Comparison of ENCODE assay signal across 19 cellular contexts in the genomic region with DNA sequence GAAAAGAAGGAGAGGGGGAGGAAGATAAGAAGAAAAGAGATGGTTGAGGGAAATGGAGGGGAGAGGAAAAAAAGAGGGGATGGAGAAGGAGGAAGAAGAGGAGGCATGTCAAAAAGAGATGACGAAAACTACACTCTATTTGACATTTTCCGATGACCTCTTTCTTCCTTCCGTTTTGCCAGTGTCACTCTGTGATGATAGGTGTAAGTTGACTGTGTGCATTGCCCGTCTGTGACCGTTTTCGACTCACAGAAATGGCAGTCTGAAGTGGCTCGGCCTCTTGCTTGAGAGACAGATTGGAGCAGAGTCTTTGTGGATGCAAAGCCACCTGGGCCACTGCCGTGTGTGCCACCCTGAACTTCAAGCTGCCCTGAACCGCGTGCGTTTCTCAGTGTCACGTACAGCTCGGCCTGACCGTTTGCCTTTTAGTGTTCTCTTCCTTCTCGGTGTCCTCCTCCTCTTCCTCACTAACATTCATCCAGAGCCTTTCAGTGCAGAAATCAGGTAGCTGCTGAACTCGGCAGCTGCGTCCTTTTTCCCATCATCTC. TPM values are rescaled to one million over a fixed set of nuclear protein-coding genes. Genes with fewer than 3 reads are reported as not detected.
A peak's percentile ranks its signal among the peaks of the same experiment; 100 is the strongest.
DNase-seq lines count a peak whose midpoint lies in the region; ATAC-seq lines count a peak whose summit lies in the region.
"Had no signal": no experiment of that assay in that cellular context is flagged by ENCODE, and none has a peak within 500 bp of the region (broad histone marks: within the 10 kb centered on the region; RNA-seq: fewer than 3 reads in every experiment).

No MANE protein-coding gene starts in this region.

- H3K27ac ChIP-seq in CD8-positive, alpha-beta memory T cell (ENCODE audit: low read depth, low read length) = no peak overlapping the region
- H3K27ac ChIP-seq: adrenal gland, psoas muscle had no signal

- H3K9me3 Mint-ChIP-seq in activated T-cell treated with anti-CD3 and anti-CD28 coated beads, Interleukin-2, amount 50 U/mL, for 24 hours = no peaks in the 10 kb centered on the region
- H3K9me3 Mint-ChIP-seq in activated T-cell treated with anti-CD3 and anti-CD28 coated beads, Interleukin-2, amount 50 U/mL, for 4 hours = no peaks in the 10 kb centered on the region
- no peaks in the 10 kb centered on the region for H3K9me3 Mint-ChIP-seq in CD8-positive, alpha-beta memory T cell
- no peaks in the 10 kb centered on the region for H3K9me3 Mint-ChIP-seq in activated naive CD8-positive, alpha-beta T cell treated with anti-CD3 and anti-CD28 coated beads, Interleukin-2, amount 50 U/mL, for 24 hours
- no peaks in the 10 kb centered on the region for H3K9me3 Mint-ChIP-seq in memory B cell
- H3K9me3 Mint-ChIP-seq: GM23338 had no signal

- no peak for ATAC-seq in activated T-cell treated with anti-CD3 and anti-CD28 coated beads, Interleukin-2, amount 50 U/mL, for 4 hours
- ATAC-seq in activated naive CD8-positive, alpha-beta T cell treated with anti-CD3 and anti-CD28 coated beads, Interleukin-2, amount 50 U/mL, for 24 hours = no peak
- ATAC-seq in memory B cell (ENCODE audit: low read depth) = no peak
- no peak for ATAC-seq in GM19452 (IDR thresholded peaks at IDR 0.05; ENCODE audit: unreplicated experiment)
- no peak for ATAC-seq in HG02610 (IDR thresholded peaks at IDR 0.05; ENCODE audit: unreplicated experiment)
- ATAC-seq: GM23338, psoas muscle had no signal

- CTCF ChIA-PET in CD8-positive, alpha-beta memory T cell (lab: Charles Lee) = interaction anchor here (0.6 to 2.8 kb wide), 2 partner anchors 12 to 179 kb away, joined by 3 to 16 read pairs; no protein-coding TSS in a partner anchor

- H3K27ac Mint-ChIP-seq in activated T-cell treated with anti-CD3 and anti-CD28 coated beads, Interleukin-2, amount 50 U/mL, for 24 hours = peak overlapping the region; percentile 16
- H3K27ac Mint-ChIP-seq in CD8-positive, alpha-beta memory T cell = peak overlapping the region in 7 of 8 donors; percentile 69 to 94 (median 89)
- H3K27ac Mint-ChIP-seq in activated naive CD8-positive, alpha-beta T cell treated with anti-CD3 and anti-CD28 coated beads, Interleukin-2, amount 50 U/mL, for 24 hours = peak overlapping the region; percentile 57
- peak overlapping the region; percentile 46 for H3K27ac Mint-ChIP-seq in memory B cell
- H3K27ac Mint-ChIP-seq: GM23338 had no signal

- no peaks in the 10 kb centered on the region for H3K27me3 ChIP-seq in CD8-positive, alpha-beta memory T cell (ENCODE audit: insufficient read depth, low read length, poor library complexity, severe bottlenecking)
- H3K27me3 ChIP-seq: adrenal gland had no signal

- no peaks in the 10 kb centered on the region for H3K27me3 Mint-ChIP-seq in activated T-cell treated with anti-CD3 and anti-CD28 coated beads, Interleukin-2, amount 50 U/mL, for 24 hours
- no peaks in the 10 kb centered on the region for H3K27me3 Mint-ChIP-seq in activated T-cell treated with anti-CD3 and anti-CD28 coated beads, Interleukin-2, amount 50 U/mL, for 4 hours (ENCODE audit: low read depth)
- no peaks in the 10 kb centered on the region for H3K27me3 Mint-ChIP-seq in CD8-positive, alpha-beta memory T cell
- H3K27me3 Mint-ChIP-seq in activated naive CD8-positive, alpha-beta T cell treated with anti-CD3 and anti-CD28 coated beads, Interleukin-2, amount 50 U/mL, for 24 hours = no peaks in the 10 kb centered on the region
- H3K27me3 Mint-ChIP-seq in memory B cell = no peaks in the 10 kb centered on the region

- DNase-seq in activated T-cell treated with anti-CD3 and anti-CD28 coated beads, Interleukin-2, amount 50 U/mL, for 24 hours = no peak
- DNase-seq in activated T-cell treated with anti-CD3 and anti-CD28 coated beads, Interleukin-2, amount 50 U/mL, for 4 hours = no peak
- DNase-seq in CD8-positive, alpha-beta memory T cell = no peak
- DNase-seq in activated naive CD8-positive, alpha-beta T cell treated with anti-CD3 and anti-CD28 coated beads, Interleukin-2, amount 50 U/mL, for 24 hours = no peak
- DNase-seq in memory B cell (ENCODE audit: low spot score in 2 of 2) (no peak), AML-193 (lab: John Stamatoyannopoulos, UW) (no peak)
- DNase-seq: activated CD4-positive, alpha-beta T cell treated with anti-CD3 and anti-CD28 coated beads for 48 hours; activated effector memory CD4-positive, alpha-beta T cell treated with anti-CD3 and anti-CD28 coated beads, Interleukin-2, amount 50 U/mL, for 16 hours; DMS79 treated with DMSO at 0.1 percent for 48 hours; KBM-7; kidney glomerular epithelial cell; NCI-H1417 treated with DMSO at 0.1 percent for 48 hours; psoas muscle had no signal

- peaks cover 93% of the 10 kb centered on the region for H3K36me3 Mint-ChIP-seq in activated T-cell treated with anti-CD3 and anti-CD28 coated beads, Interleukin-2, amount 50 U/mL, for 24 hours (ENCODE audit: low read depth)
- peaks cover 43% of the 10 kb centered on the region for H3K36me3 Mint-ChIP-seq in activated T-cell treated with anti-CD3 and anti-CD28 coated beads, Interleukin-2, amount 50 U/mL, for 4 hours (ENCODE audit: insufficient read depth)
- peaks cover 0 to 65% (median 17%) of the 10 kb centered on the region in 3 donors for H3K36me3 Mint-ChIP-seq in CD8-positive, alpha-beta memory T cell
- H3K36me3 Mint-ChIP-seq in activated naive CD8-positive, alpha-beta T cell treated with anti-CD3 and anti-CD28 coated beads, Interleukin-2, amount 50 U/mL, for 24 hours (ENCODE audit: low read depth) = peaks cover 41% of the 10 kb centered on the region
- H3K36me3 Mint-ChIP-seq in memory B cell = peaks cover 29% of the 10 kb centered on the region
- H3K36me3 Mint-ChIP-seq: brain had no signal

- no peaks in the 10 kb centered on the region for H3K9me3 ChIP-seq in CD8-positive, alpha-beta memory T cell (ENCODE audit: low read length)
- H3K9me3 ChIP-seq: adrenal gland, psoas muscle had no signal

- no peaks in the 10 kb centered on the region for H3K4me1 ChIP-seq in CD8-positive, alpha-beta memory T cell (ENCODE audit: insufficient read depth, low read length)
- H3K4me1 ChIP-seq: psoas muscle had no signal

- H3K4me1 Mint-ChIP-seq in activated T-cell treated with anti-CD3 and anti-CD28 coated beads, Interleukin-2, amount 50 U/mL, for 24 hours (ENCODE audit: low read depth) = peaks cover 57% of the 10 kb centered on the region
- H3K4me1 Mint-ChIP-seq in activated T-cell treated with anti-CD3 and anti-CD28 coated beads, Interleukin-2, amount 50 U/mL, for 4 hours (ENCODE audit: low read depth) = peaks cover 34% of the 10 kb centered on the region
- peaks cover 24 to 41% (median 40%) of the 10 kb centered on the region in 3 donors for H3K4me1 Mint-ChIP-seq in CD8-positive, alpha-beta memory T cell
- peaks cover 18% of the 10 kb centered on the region for H3K4me1 Mint-ChIP-seq in activated naive CD8-positive, alpha-beta T cell treated with anti-CD3 and anti-CD28 coated beads, Interleukin-2, amount 50 U/mL, for 24 hours
- peaks cover 33% of the 10 kb centered on the region for H3K4me1 Mint-ChIP-seq in memory B cell
- H3K4me1 Mint-ChIP-seq: GM23338 had no signal

- POLR2A ChIA-PET in CD8-positive, alpha-beta memory T cell (lab: Charles Lee) = no interaction called here

- no peak overlapping the region for H3K4me3 ChIP-seq in CD8-positive, alpha-beta memory T cell (ENCODE audit: low read length)
- H3K4me3 ChIP-seq: A549, adrenal gland, GM23338, psoas muscle had no signal

- no peaks in the 10 kb centered on the region for H3K36me3 ChIP-seq in CD8-positive, alpha-beta memory T cell (ENCODE audit: insufficient read depth, low read length)

- no peak overlapping the region for H3K4me3 Mint-ChIP-seq in activated T-cell treated with anti-CD3 and anti-CD28 coated beads, Interleukin-2, amount 50 U/mL, for 24 hours
- no peak overlapping the region for H3K4me3 Mint-ChIP-seq in activated T-cell treated with anti-CD3 and anti-CD28 coated beads, Interleukin-2, amount 50 U/mL, for 4 hours
- peak overlapping the region in 2 of 7 donors; percentile 7 to 36 for H3K4me3 Mint-ChIP-seq in CD8-positive, alpha-beta memory T cell
- H3K4me3 Mint-ChIP-seq in activated naive CD8-positive, alpha-beta T cell treated with anti-CD3 and anti-CD28 coated beads, Interleukin-2, amount 50 U/mL, for 24 hours = no peak overlapping the region
- no peak overlapping the region for H3K4me3 Mint-ChIP-seq in memory B cell
- H3K4me3 Mint-ChIP-seq: brain, GM23338 had no signal

RNA-seq across cellular contexts. Expression of a gene that starts 32.7 kb away (rescaled TPM):
- total RNA-seq in activated T-cell treated with anti-CD3 and anti-CD28 coated beads, Interleukin-2, amount 50 U/mL, for 4 hours = 10 to 100 TPM; 33.8 to 43.1 (median 33.9) TPM
- total RNA-seq in CD8-positive, alpha-beta memory T cell = 10 to 100 TPM; 24.0 to 28.4 TPM
- 44.3 TPM for polyA plus RNA-seq in CD8-positive, alpha-beta memory T cell

Comparison
In these comparisons a context has a peak if more than half of its experiments do, and no peak if none do; other contexts are left out.
1. H3K27ac Mint-ChIP-seq: peak in every context shown above with its lines; median percentile 89 in CD8-positive, alpha-beta memory T cell; 57 in activated naive CD8-positive, alpha-beta T cell treated with anti-CD3 and anti-CD28 coated beads, Interleukin-2, amount 50 U/mL, for 24 hours; 46 in memory B cell; 16 in activated T-cell treated with anti-CD3 and anti-CD28 coated beads, Interleukin-2, amount 50 U/mL, for 24 hours.